25 cellular contexts compared by ENCODE assay signal in genomic region chr7:70608229-70608628, GRCh38.
"Had no signal": no experiment of that assay in that cellular context is flagged by ENCODE, and none has a peak within 500 bp of the region (broad histone marks: within the 10 kb centered on the region; RNA-seq: fewer than 3 reads in every experiment).

No MANE protein-coding gene starts in this region.

- DNase-seq: activated CD4-positive, alpha-beta T cell treated with anti-CD3 and anti-CD28 coated beads for 48 hours; activated CD4-positive, alpha-beta T cell treated with anti-CD3 and anti-CD28 coated beads, Interleukin-2, amount 50 U/mL, for 4 hours; activated CD4-positive, CD25-positive, alpha-beta regulatory T cell treated with anti-CD3 and anti-CD28 coated beads, Interleukin-2, amount 50 U/mL, for 72 hours; activated CD8-positive, alpha-beta memory T cell treated with anti-CD3 and anti-CD28 coated beads, Interleukin-2, amount 50 U/mL, for 48 hours; activated CD8-positive, alpha-beta T cell treated with anti-CD3 and anti-CD28 coated beads, Interleukin-2, amount 10 ng/mL, durations not matched to agents 7 days and 5 days; activated naive CD4-positive, alpha-beta T cell treated with anti-CD3 and anti-CD28 coated beads, Interleukin-2, amount 50 U/mL, for 16 hours; activated naive CD8-positive, alpha-beta T cell treated with anti-CD3 and anti-CD28 coated beads, Interleukin-2, amount 10 ng/mL, durations not matched to agents 7 days and 5 days; activated T-cell treated with anti-CD3 and anti-CD28 coated beads, Interleukin-2, amount 50 U/mL, for 1 hour; adrenal gland; anterior cingulate cortex; NCI-H1417; NCI-H1694; NCI-H2029; NCI-H2107; NCI-H510A treated with DMSO at 0.1 percent for 48 hours; NCI-H69; NK-92 treated with Interleukin-12 subunit alpha and Interleukin-12 subunit beta, amount 100 ng/mL, for 24 hours; Peyer's patch; Right ventricle myocardium superior; T-helper 17 cell; T-helper 9 cell had no signal

- H3K9me3 ChIP-seq: adrenal gland, Peyer's patch, SJSA1 had no signal

- H3K4me1 ChIP-seq: Peyer's patch, SJSA1 had no signal

- ATAC-seq: activated CD8-positive, alpha-beta T cell treated with anti-CD3 and anti-CD28 coated beads, Interleukin-2, amount 10 ng/mL, durations not matched to agents 7 days and 5 days; T-helper 17 cell; WTC11 had no signal

- H3K27me3 ChIP-seq: adrenal gland, Peyer's patch, SJSA1 had no signal

- H3K36me3 ChIP-seq: adrenal gland, Peyer's patch, SJSA1 had no signal

- H3K27ac ChIP-seq: adrenal gland, KMS-11, Peyer's patch, RWPE1, SJSA1 had no signal

- H3K4me3 ChIP-seq: adrenal gland, Peyer's patch, SJSA1 had no signal
